In genomic region chr15:25802285-25802830, GRCh38 we compare ENCODE assay signal across 20 cellular contexts.
DNase-seq lines count a peak whose midpoint lies in the region; ATAC-seq and TF ChIP-seq lines count a peak whose summit lies in the region.
"Had no signal": no experiment of that assay in that cellular context is flagged by ENCODE, and none has a peak within 500 bp of the region (broad histone marks: within the 10 kb centered on the region; RNA-seq: fewer than 3 reads in every experiment).

No MANE protein-coding gene starts in this region.

- no peak overlapping the region for H3K9ac ChIP-seq in neural progenitor cell

- no peak for DNase-seq in OCI-LY7 (ENCODE audit: low spot score)
- DNase-seq in chondrocyte (ENCODE audit: low spot score) = no peak
- DNase-seq in neural progenitor cell (ENCODE audit: low spot score) = no peak
- DNase-seq in upper lobe of right lung = peak; percentile 62
- no peak for DNase-seq in CD4-positive, alpha-beta memory T cell
- no peak for DNase-seq in NCI-H1092 (lab: John Stamatoyannopoulos, UW)
- DNase-seq in NCI-H446 (lab: John Stamatoyannopoulos, UW) = no peak
- DNase-seq: CD8-positive, alpha-beta memory T cell; DMS79 treated with DMSO at 0.1 percent for 48 hours; HCEC 1CT; IMR-90; Karpas-422; MG63; NCI-H1092 treated with DMSO at 0.1 percent for 48 hours; NCI-H1694; NCI-H2107; NCI-H226; NCI-H526 treated with DMSO at 0.1 percent for 48 hours; RPMI8226; SJCRH30 had no signal

- TF ChIP-seq CTCF in OCI-LY7 (conservative IDR thresholded peaks at IDR 0.05; ENCODE audit: low read length) = no peak
- no peak for TF ChIP-seq CTCF in chondrocyte (IDR thresholded peaks at IDR 0.05)
- no peak for TF ChIP-seq CTCF in neural progenitor cell (IDR thresholded peaks at IDR 0.05)
- TF ChIP-seq CTCF in upper lobe of right lung (IDR thresholded peaks at IDR 0.05) = no peak

- H3K4me3 Mint-ChIP-seq in chondrocyte (ENCODE audit: unreplicated experiment) = no peak overlapping the region
- no peak overlapping the region for H3K4me3 Mint-ChIP-seq in neural progenitor cell
- no peak overlapping the region for H3K4me3 Mint-ChIP-seq in CD4-positive, alpha-beta memory T cell
- H3K4me3 Mint-ChIP-seq: CD8-positive, alpha-beta memory T cell had no signal

- H3K27me3 ChIP-seq in neural progenitor cell (no peaks in the 10 kb centered on the region), upper lobe of right lung (no peaks in the 10 kb centered on the region)
- H3K27me3 ChIP-seq in CD4-positive, alpha-beta memory T cell (ENCODE audit: insufficient read depth, low read length) = no peaks in the 10 kb centered on the region
- H3K27me3 ChIP-seq: MG63, SJCRH30 had no signal

- no peak for ATAC-seq in upper lobe of right lung

- H3K9me3 ChIP-seq in OCI-LY7 (ENCODE audit: low read length) = no peaks in the 10 kb centered on the region
- no peaks in the 10 kb centered on the region for H3K9me3 ChIP-seq in neural progenitor cell (ENCODE audit: low read depth)
- H3K9me3 ChIP-seq in upper lobe of right lung = no peaks in the 10 kb centered on the region
- H3K9me3 ChIP-seq in CD4-positive, alpha-beta memory T cell (ENCODE audit: control insufficient read depth in 1 of 2, low read length in 2 of 2) = no peaks in the 10 kb centered on the region
- H3K9me3 ChIP-seq: MG63, SJCRH30 had no signal

- no TSS peak for BruUV-seq in OCI-LY7 (replicated peaks; lab: Mats Ljungman, UMichigan)

- H3K27me3 Mint-ChIP-seq in chondrocyte (ENCODE audit: low read depth) = no peaks in the 10 kb centered on the region
- H3K27me3 Mint-ChIP-seq in neural progenitor cell (ENCODE audit: insufficient read depth, low read depth) = peaks cover 3% of the 10 kb centered on the region
- H3K27me3 Mint-ChIP-seq in CD4-positive, alpha-beta memory T cell = no peaks in the 10 kb centered on the region

- H3F3A ChIP-seq in neural progenitor cell (ENCODE audit: low read depth) = no peaks in the 10 kb centered on the region

- H3K4me1 Mint-ChIP-seq in chondrocyte (ENCODE audit: low read depth) = peaks cover 39% of the 10 kb centered on the region
- peaks cover 9% of the 10 kb centered on the region for H3K4me1 Mint-ChIP-seq in neural progenitor cell
- H3K4me1 Mint-ChIP-seq in CD4-positive, alpha-beta memory T cell = peaks cover 9 to 42% (median 26%) of the 10 kb centered on the region in 4 donors

- H3K79me2 ChIP-seq in OCI-LY7 (ENCODE audit: insufficient read depth, low read depth, low read length) = no peaks in the 10 kb centered on the region
- no peaks in the 10 kb centered on the region for H3K79me2 ChIP-seq in neural progenitor cell (ENCODE audit: low read depth)

- intact Hi-C loops in OCI-LY7 (cut with micrococcal nuclease; ENCODE audit: unreplicated experiment) = loop anchor here (2.0 kb wide), 1 partner anchor 44 kb away; no protein-coding TSS in a partner anchor
- intact Hi-C loops in upper lobe of right lung (cut with DNase I) = no loop called here
- intact Hi-C loops in CD4-positive, alpha-beta memory T cell (cut with micrococcal nuclease) = no loop called here

- H3K4me2 ChIP-seq in OCI-LY7 (ENCODE audit: low read length) = peak overlapping the region; percentile 47
- no peak overlapping the region for H3K4me2 ChIP-seq in neural progenitor cell

- H4K20me1 ChIP-seq in OCI-LY7 (ENCODE audit: insufficient read depth, low read length) (no peaks in the 10 kb centered on the region), neural progenitor cell (ENCODE audit: low read depth) (no peaks in the 10 kb centered on the region)

- peak overlapping the region; percentile 58 for H3K27ac ChIP-seq in OCI-LY7 (ENCODE audit: low read depth, low read length, poor library complexity, severe bottlenecking)
- H3K27ac ChIP-seq in neural progenitor cell = no peak overlapping the region
- no peak overlapping the region for H3K27ac ChIP-seq in upper lobe of right lung
- H3K27ac ChIP-seq in CD4-positive, alpha-beta memory T cell (ENCODE audit: low read depth, low read length) = no peak overlapping the region
- H3K27ac ChIP-seq: SJCRH30 had no signal

- POLR2A ChIA-PET in OCI-LY7 (lab: Charles Lee) = interaction anchor here (0.6 to 2.8 kb wide), 5 partner anchors 9 to 141 kb away, joined by 3 to 10 read pairs (median 3); no protein-coding TSS in a partner anchor
- POLR2A ChIA-PET in CD4-positive, alpha-beta memory T cell (lab: Charles Lee; ENCODE audit: partially characterized antibody) = interaction anchor here (0.9 kb wide), 1 partner anchor 60 kb away, joined by 3 read pairs; no protein-coding TSS in a partner anchor

- H3K9me3 Mint-ChIP-seq in chondrocyte (ENCODE audit: low read depth) = no peaks in the 10 kb centered on the region
- H3K9me3 Mint-ChIP-seq in neural progenitor cell = no peaks in the 10 kb centered on the region
- H3K9me3 Mint-ChIP-seq in CD4-positive, alpha-beta memory T cell = no peaks in the 10 kb centered on the region

- no peaks in the 10 kb centered on the region for H3K9me2 ChIP-seq in OCI-LY7 (ENCODE audit: insufficient read depth, low read length)

- CTCF ChIA-PET in OCI-LY7 (lab: Charles Lee; ENCODE audit: unreplicated experiment) = no interaction called here
- CTCF ChIA-PET in CD4-positive, alpha-beta memory T cell (lab: Charles Lee; ENCODE audit: partially characterized antibody) = no interaction called here

- peaks cover 19% of the 10 kb centered on the region for H3K36me3 Mint-ChIP-seq in chondrocyte (ENCODE audit: low read depth)
- no peaks in the 10 kb centered on the region for H3K36me3 Mint-ChIP-seq in neural progenitor cell
- peaks cover 4 to 9% of the 10 kb centered on the region in 2 donors for H3K36me3 Mint-ChIP-seq in CD4-positive, alpha-beta memory T cell

- H2AFZ ChIP-seq in OCI-LY7 (ENCODE audit: low read length) (peak overlapping the region; percentile 54; the same call in 1 of the 2 replicates), neural progenitor cell (replicated peaks) (no peak overlapping the region)

- no peaks in the 10 kb centered on the region for H3K36me3 ChIP-seq in OCI-LY7 (ENCODE audit: insufficient read depth, low read length)
- no peaks in the 10 kb centered on the region for H3K36me3 ChIP-seq in neural progenitor cell
- no peaks in the 10 kb centered on the region for H3K36me3 ChIP-seq in upper lobe of right lung
- H3K36me3 ChIP-seq in CD4-positive, alpha-beta memory T cell (ENCODE audit: insufficient read depth, low read length) = no peaks in the 10 kb centered on the region
- H3K36me3 ChIP-seq: MG63, SJCRH30 had no signal

- H3K4me1 ChIP-seq in OCI-LY7 (ENCODE audit: insufficient read depth, low read length, poor library complexity, severe bottlenecking) = peaks cover 49% of the 10 kb centered on the region
- H3K4me1 ChIP-seq in neural progenitor cell = peaks cover 8% of the 10 kb centered on the region
- H3K4me1 ChIP-seq in upper lobe of right lung = no peaks in the 10 kb centered on the region
- no peaks in the 10 kb centered on the region for H3K4me1 ChIP-seq in CD4-positive, alpha-beta memory T cell (ENCODE audit: insufficient read depth, low read length)
- H3K4me1 ChIP-seq: SJCRH30 had no signal

- H3K4me3 ChIP-seq in OCI-LY7 (ENCODE audit: low read depth, low read length, poor library complexity, severe bottlenecking) (peak overlapping the region; percentile 0), neural progenitor cell (no peak overlapping the region), upper lobe of right lung (no peak overlapping the region)
- H3K4me3 ChIP-seq in CD4-positive, alpha-beta memory T cell (ENCODE audit: low read length in 2 of 2) = no peak overlapping the region
- H3K4me3 ChIP-seq: MG63, SJCRH30 had no signal

- H3K27ac Mint-ChIP-seq in chondrocyte (ENCODE audit: unreplicated experiment) = peak overlapping the region; percentile 55
- H3K27ac Mint-ChIP-seq in neural progenitor cell = peak overlapping the region; percentile 54
- no peak overlapping the region for H3K27ac Mint-ChIP-seq in CD4-positive, alpha-beta memory T cell
- H3K27ac Mint-ChIP-seq: CD8-positive, alpha-beta memory T cell had no signal

Comparison
In these comparisons a context has a peak if more than half of its experiments do, and no peak if none do; other contexts are left out.
1. H3K27ac Mint-ChIP-seq: peak in chondrocyte (single experiment) and neural progenitor cell (single experiment); none in CD4-positive, alpha-beta memory T cell (0 of 7).